In genomic region chr7:131011976-131012375, GRCh38 we compare ENCODE assay signal across 1 cellular context.
TF ChIP-seq lines count a peak whose summit lies in the region.

No MANE protein-coding gene starts in this region.

TF ChIP-seq in HEK293, 187 proteins besides CTCF, POLR2A, EP300 and RAD21 (continued from another document):
- no peak for TF ChIP-seq PRDM10 (tag by site-specific recombination; IDR thresholded peaks at IDR 0.05)
- TF ChIP-seq KLF17 (tag by site-specific recombination; IDR thresholded peaks at IDR 0.05), result no peak
- TF ChIP-seq SALL2 (tag by site-specific recombination; IDR thresholded peaks at IDR 0.05; ENCODE audit: borderline replicate concordance), result no peak
- TF ChIP-seq PRDM6 (tag by site-specific recombination; IDR thresholded peaks at IDR 0.05), result peak; percentile 81
- TF ChIP-seq ZNF561 (tag by site-specific recombination; IDR thresholded peaks at IDR 0.05; ENCODE audit: borderline replicate concordance), result no peak
- TF ChIP-seq ZNF623 (tag by site-specific recombination; IDR thresholded peaks at IDR 0.05), result no peak
- TF ChIP-seq ZNF132 (tag by site-specific recombination; IDR thresholded peaks at IDR 0.05; ENCODE audit: borderline replicate concordance), result no peak
- TF ChIP-seq ZNF184 (tag by site-specific recombination; IDR thresholded peaks at IDR 0.05), result no peak
- TF ChIP-seq ZNF362 (tag by site-specific recombination; IDR thresholded peaks at IDR 0.05), result peak; percentile 93; the same call in 1 of the 2 replicates
- no peak for TF ChIP-seq ZNF560 (tag by site-specific recombination; IDR thresholded peaks at IDR 0.05; ENCODE audit: borderline replicate concordance)
- TF ChIP-seq ZNF548 (tag by site-specific recombination; IDR thresholded peaks at IDR 0.05), result no peak
- TF ChIP-seq ZEB2 (tag by site-specific recombination; IDR thresholded peaks at IDR 0.05), result peak; percentile 44; the same call in 1 of the 2 replicates
- TF ChIP-seq ZNF114 (tag by site-specific recombination; IDR thresholded peaks at IDR 0.05), result no peak
- no peak for TF ChIP-seq ZNF221 (tag by site-specific recombination; IDR thresholded peaks at IDR 0.05; ENCODE audit: borderline replicate concordance)
- no peak for TF ChIP-seq ZNF639 (tag by site-specific recombination; IDR thresholded peaks at IDR 0.05)
